In the genomic region with DNA sequence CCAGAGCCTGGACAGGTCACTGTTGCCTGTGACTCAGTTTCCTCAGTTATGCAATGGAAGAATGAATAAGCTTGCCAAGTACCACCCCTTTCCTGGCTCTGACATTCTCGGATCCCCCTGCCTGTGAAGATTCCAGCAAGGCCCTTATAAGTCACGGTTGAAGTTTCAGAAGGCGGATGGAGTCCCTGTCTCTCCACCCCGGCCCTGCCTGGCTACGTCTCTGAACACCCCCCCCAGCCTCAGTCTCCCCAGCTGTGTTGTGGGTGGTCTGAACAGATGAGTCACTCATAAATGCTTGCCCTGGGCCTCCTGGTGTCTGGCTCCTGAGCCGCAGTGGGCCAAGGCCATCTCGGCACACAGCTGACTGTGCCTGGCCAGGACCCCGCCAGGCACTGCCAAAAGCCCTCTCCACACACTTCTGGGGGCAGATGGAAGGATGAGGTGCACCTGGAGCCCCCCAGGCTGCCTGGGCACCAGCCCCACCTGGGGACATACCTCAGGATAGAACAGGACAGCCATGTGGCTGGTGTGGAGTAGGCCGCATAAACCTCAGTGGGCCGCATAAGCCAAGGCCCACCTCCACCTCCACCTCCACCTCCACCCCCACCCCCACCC, we compare ENCODE assay signal across 1 cellular context.
TF ChIP-seq lines count a peak whose summit lies in the region.

No MANE protein-coding gene starts in this region.

TF ChIP-seq in HepG2, 621 proteins besides CTCF, POLR2A, EP300 and RAD21:
- no peak for TF ChIP-seq ATAD3A (CRISPR knock-in tag; IDR thresholded peaks at IDR 0.05)
